Comparison of ENCODE assay signal across 1 cellular context in the genomic region with DNA sequence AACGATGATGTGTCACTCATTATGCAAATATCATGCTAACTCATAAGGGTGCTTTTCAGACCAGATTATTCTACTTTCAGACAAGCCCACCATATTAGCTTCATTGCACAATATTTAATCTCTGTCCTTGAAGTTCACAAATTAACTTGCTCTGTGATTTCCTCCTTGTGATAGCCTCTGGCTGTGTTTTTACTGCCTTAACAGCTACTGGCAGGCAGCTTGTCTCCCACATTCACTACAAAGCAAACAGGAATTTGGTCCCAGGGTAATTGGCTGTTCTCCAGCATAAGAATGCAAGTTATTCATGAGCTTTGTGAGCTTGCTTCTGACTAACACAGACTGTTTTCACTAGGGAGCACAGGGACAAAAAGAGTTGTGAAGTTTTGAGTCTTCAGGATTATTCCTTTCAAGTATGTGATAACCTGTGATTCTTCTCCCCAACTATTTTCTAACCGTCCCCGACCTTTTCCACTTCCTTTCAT.
TF ChIP-seq lines count a peak whose summit lies in the region.

No MANE protein-coding gene starts in this region.

TF ChIP-seq in HepG2, 621 proteins besides CTCF, POLR2A, EP300 and RAD21 (continued from another document and continues in another):
- TF ChIP-seq SKIL (CRISPR knock-in tag; IDR thresholded peaks at IDR 0.05; ENCODE audit: borderline replicate concordance), result peak; percentile 76; the same call in 1 of the 2 replicates
- no peak for TF ChIP-seq ZNF850 (CRISPR knock-in tag; conservative IDR thresholded peaks at IDR 0.05)
- TF ChIP-seq NFYC (CRISPR knock-in tag; IDR thresholded peaks at IDR 0.05), result 0 out of 2 replicates have a peak, but pooled peaks have one; percentile 46
- TF ChIP-seq ZNF10 (CRISPR knock-in tag; IDR thresholded peaks at IDR 0.05; ENCODE audit: borderline replicate concordance, low read depth), result no peak
- no peak for TF ChIP-seq ZNF784 (CRISPR knock-in tag; IDR thresholded peaks at IDR 0.05; ENCODE audit: borderline replicate concordance)
- peak; percentile 81 for TF ChIP-seq HDAC1 (CRISPR knock-in tag; IDR thresholded peaks at IDR 0.05)
- TF ChIP-seq GATA4 (IDR thresholded peaks at IDR 0.05; ENCODE audit: borderline replicate concordance, low read depth), result peak; percentile 65; the same call in 1 of the 2 replicates
- no peak for TF ChIP-seq RNF219 (CRISPR knock-in tag; IDR thresholded peaks at IDR 0.05)
- no peak for TF ChIP-seq TSC22D2 (CRISPR knock-in tag; IDR thresholded peaks at IDR 0.05; ENCODE audit: borderline replicate concordance)
- no peak for TF ChIP-seq EHMT2 (IDR thresholded peaks at IDR 0.05; ENCODE audit: borderline replicate concordance, low read depth, low read length)
- peak; percentile 81 for TF ChIP-seq CREM (IDR thresholded peaks at IDR 0.05)
- TF ChIP-seq CREM (CRISPR knock-in tag; IDR thresholded peaks at IDR 0.05), result no peak
- TF ChIP-seq FUBP1 (CRISPR knock-in tag; IDR thresholded peaks at IDR 0.05; ENCODE audit: borderline replicate concordance), result no peak
- no peak for TF ChIP-seq HMGA1 (CRISPR knock-in tag; conservative IDR thresholded peaks at IDR 0.05)
- TF ChIP-seq, protein P1, sequence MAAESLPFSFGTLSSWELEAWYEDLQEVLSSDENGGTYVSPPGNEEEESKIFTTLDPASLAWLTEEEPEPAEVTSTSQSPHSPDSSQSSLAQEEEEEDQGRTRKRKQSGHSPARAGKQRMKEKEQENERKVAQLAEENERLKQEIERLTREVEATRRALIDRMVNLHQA (CRISPR knock-in tag; IDR thresholded peaks at IDR 0.05), result no peak
- no peak for TF ChIP-seq CBX2 (IDR thresholded peaks at IDR 0.05; ENCODE audit: low read depth, low read length)
- TF ChIP-seq CBX2 (CRISPR knock-in tag; IDR thresholded peaks at IDR 0.05; ENCODE audit: low read depth), result no peak
- peak; percentile 53 for TF ChIP-seq ELF1 (CRISPR knock-in tag; IDR thresholded peaks at IDR 0.05)
- no peak for TF ChIP-seq FIP1L1 (IDR thresholded peaks at IDR 0.05; ENCODE audit: borderline replicate concordance, insufficient read depth, low read depth, low read length)
- TF ChIP-seq, protein P2, sequence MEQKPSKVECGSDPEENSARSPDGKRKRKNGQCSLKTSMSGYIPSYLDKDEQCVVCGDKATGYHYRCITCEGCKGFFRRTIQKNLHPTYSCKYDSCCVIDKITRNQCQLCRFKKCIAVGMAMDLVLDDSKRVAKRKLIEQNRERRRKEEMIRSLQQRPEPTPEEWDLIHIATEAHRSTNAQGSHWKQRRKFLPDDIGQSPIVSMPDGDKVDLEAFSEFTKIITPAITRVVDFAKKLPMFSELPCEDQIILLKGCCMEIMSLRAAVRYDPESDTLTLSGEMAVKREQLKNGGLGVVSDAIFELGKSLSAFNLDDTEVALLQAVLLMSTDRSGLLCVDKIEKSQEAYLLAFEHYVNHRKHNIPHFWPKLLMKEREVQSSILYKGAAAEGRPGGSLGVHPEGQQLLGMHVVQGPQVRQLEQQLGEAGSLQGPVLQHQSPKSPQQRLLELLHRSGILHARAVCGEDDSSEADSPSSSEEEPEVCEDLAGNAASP (CRISPR knock-in tag; IDR thresholded peaks at IDR 0.05; ENCODE audit: borderline replicate concordance), result peak; percentile 57; the same call in 1 of the 2 replicates
- peak; percentile 57; the same call in 1 of the 2 replicates for TF ChIP-seq RBAK (CRISPR knock-in tag; IDR thresholded peaks at IDR 0.05)
- 0 out of 2 replicates have a peak, but pooled peaks have one; percentile 41 for TF ChIP-seq ZNF441 (CRISPR knock-in tag; IDR thresholded peaks at IDR 0.05; ENCODE audit: borderline replicate concordance)
- no peak for TF ChIP-seq SP2 (CRISPR knock-in tag; IDR thresholded peaks at IDR 0.05)
- no peak; the same call in 1 of the 2 replicates for TF ChIP-seq ZFP36L1 (CRISPR knock-in tag; IDR thresholded peaks at IDR 0.05)
- no peak for TF ChIP-seq NR1H2 (CRISPR knock-in tag; IDR thresholded peaks at IDR 0.05; ENCODE audit: borderline replicate concordance, low read depth)
- TF ChIP-seq, protein P3, sequence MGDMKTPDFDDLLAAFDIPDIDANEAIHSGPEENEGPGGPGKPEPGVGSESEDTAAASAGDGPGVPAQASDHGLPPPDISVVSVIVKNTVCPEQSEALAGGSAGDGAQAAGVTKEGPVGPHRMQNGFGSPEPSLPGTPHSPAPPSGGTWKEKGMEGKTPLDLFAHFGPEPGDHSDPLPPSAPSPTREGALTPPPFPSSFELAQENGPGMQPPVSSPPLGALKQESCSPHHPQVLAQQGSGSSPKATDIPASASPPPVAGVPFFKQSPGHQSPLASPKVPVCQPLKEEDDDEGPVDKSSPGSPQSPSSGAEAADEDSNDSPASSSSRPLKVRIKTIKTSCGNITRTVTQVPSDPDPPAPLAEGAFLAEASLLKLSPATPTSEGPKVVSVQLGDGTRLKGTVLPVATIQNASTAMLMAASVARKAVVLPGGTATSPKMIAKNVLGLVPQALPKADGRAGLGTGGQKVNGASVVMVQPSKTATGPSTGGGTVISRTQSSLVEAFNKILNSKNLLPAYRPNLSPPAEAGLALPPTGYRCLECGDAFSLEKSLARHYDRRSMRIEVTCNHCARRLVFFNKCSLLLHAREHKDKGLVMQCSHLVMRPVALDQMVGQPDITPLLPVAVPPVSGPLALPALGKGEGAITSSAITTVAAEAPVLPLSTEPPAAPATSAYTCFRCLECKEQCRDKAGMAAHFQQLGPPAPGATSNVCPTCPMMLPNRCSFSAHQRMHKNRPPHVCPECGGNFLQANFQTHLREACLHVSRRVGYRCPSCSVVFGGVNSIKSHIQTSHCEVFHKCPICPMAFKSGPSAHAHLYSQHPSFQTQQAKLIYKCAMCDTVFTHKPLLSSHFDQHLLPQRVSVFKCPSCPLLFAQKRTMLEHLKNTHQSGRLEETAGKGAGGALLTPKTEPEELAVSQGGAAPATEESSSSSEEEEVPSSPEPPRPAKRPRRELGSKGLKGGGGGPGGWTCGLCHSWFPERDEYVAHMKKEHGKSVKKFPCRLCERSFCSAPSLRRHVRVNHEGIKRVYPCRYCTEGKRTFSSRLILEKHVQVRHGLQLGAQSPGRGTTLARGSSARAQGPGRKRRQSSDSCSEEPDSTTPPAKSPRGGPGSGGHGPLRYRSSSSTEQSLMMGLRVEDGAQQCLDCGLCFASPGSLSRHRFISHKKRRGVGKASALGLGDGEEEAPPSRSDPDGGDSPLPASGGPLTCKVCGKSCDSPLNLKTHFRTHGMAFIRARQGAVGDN (CRISPR knock-in tag; IDR thresholded peaks at IDR 0.05), result no peak
- no peak for TF ChIP-seq PAWR (CRISPR knock-in tag; IDR thresholded peaks at IDR 0.05; ENCODE audit: borderline replicate concordance)
- TF ChIP-seq CSRNP2 (CRISPR knock-in tag; conservative IDR thresholded peaks at IDR 0.05; ENCODE audit: low read depth), result no peak
- TF ChIP-seq ZNF616 (CRISPR knock-in tag; IDR thresholded peaks at IDR 0.05; ENCODE audit: low read depth), result no peak
- no peak for TF ChIP-seq SATB2 (CRISPR knock-in tag; IDR thresholded peaks at IDR 0.05)
- no peak for TF ChIP-seq ZIK1 (CRISPR knock-in tag; IDR thresholded peaks at IDR 0.05; ENCODE audit: borderline replicate concordance, low read depth)
- no peak for TF ChIP-seq ZNF761 (CRISPR knock-in tag; conservative IDR thresholded peaks at IDR 0.05)
- no peak for TF ChIP-seq ZNF180 (CRISPR knock-in tag; IDR thresholded peaks at IDR 0.05; ENCODE audit: borderline replicate concordance, low read depth)
- no peak for TF ChIP-seq ESRRA (CRISPR knock-in tag; IDR thresholded peaks at IDR 0.05; ENCODE audit: low read depth)
- no peak for TF ChIP-seq ZBTB1 (CRISPR knock-in tag; IDR thresholded peaks at IDR 0.05; ENCODE audit: borderline replicate concordance)
- TF ChIP-seq, protein P4, sequence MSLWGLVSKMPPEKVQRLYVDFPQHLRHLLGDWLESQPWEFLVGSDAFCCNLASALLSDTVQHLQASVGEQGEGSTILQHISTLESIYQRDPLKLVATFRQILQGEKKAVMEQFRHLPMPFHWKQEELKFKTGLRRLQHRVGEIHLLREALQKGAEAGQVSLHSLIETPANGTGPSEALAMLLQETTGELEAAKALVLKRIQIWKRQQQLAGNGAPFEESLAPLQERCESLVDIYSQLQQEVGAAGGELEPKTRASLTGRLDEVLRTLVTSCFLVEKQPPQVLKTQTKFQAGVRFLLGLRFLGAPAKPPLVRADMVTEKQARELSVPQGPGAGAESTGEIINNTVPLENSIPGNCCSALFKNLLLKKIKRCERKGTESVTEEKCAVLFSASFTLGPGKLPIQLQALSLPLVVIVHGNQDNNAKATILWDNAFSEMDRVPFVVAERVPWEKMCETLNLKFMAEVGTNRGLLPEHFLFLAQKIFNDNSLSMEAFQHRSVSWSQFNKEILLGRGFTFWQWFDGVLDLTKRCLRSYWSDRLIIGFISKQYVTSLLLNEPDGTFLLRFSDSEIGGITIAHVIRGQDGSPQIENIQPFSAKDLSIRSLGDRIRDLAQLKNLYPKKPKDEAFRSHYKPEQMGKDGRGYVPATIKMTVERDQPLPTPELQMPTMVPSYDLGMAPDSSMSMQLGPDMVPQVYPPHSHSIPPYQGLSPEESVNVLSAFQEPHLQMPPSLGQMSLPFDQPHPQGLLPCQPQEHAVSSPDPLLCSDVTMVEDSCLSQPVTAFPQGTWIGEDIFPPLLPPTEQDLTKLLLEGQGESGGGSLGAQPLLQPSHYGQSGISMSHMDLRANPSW (CRISPR knock-in tag; IDR thresholded peaks at IDR 0.05; ENCODE audit: borderline replicate concordance), result 0 out of 2 replicates have a peak, but pooled peaks have one; percentile 12
- peak; percentile 87 for TF ChIP-seq FOXO1 (CRISPR knock-in tag; IDR thresholded peaks at IDR 0.05)
- no peak for TF ChIP-seq ZNF253 (CRISPR knock-in tag; IDR thresholded peaks at IDR 0.05; ENCODE audit: borderline replicate concordance)
- TF ChIP-seq SRY (CRISPR knock-in tag; IDR thresholded peaks at IDR 0.05), result no peak
- no peak for TF ChIP-seq ZC3H4 (CRISPR knock-in tag; IDR thresholded peaks at IDR 0.05; ENCODE audit: borderline replicate concordance)
- TF ChIP-seq, protein P5, sequence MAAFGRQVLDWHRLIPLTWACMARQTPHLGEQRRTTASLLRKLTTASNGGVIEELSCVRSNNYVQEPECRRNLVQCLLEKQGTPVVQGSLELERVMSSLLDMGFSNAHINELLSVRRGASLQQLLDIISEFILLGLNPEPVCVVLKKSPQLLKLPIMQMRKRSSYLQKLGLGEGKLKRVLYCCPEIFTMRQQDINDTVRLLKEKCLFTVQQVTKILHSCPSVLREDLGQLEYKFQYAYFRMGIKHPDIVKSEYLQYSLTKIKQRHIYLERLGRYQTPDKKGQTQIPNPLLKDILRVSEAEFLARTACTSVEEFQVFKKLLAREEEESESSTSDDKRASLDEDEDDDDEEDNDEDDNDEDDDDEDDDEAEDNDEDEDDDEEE (CRISPR knock-in tag; IDR thresholded peaks at IDR 0.05), result no peak
- peak; percentile 92 for TF ChIP-seq ZNF614 (CRISPR knock-in tag; IDR thresholded peaks at IDR 0.05; ENCODE audit: borderline replicate concordance)
